In the genomic region with DNA sequence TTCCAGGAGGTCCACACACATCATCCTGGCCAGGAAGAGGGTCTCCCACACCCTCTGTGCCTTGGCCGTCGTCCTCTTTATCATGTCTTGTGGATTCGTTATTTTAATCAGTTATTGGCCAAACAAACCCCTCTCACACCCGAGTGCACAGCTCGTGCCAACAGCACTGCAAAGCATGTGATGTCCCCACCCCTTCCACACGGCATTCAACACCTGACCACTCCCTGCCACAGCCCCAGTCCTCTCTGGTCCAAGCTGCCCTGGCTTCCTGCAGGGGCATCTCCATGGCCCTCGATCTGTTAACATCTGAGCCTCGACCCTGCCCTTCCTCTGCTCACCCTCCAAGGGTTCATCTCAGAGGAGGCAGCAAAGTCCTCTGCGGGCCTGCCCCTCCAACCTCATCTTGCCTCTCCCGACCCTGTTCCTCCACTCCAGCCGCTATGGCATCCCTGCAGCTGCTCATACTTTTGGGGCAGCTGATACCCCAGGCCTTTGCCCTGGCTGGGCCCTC, we compare ENCODE assay signal across 17 cellular contexts. TPM values are rescaled to one million over a fixed set of nuclear protein-coding genes. Genes with fewer than 3 reads are reported as not detected.
DNase-seq lines count a peak whose midpoint lies in the region; ATAC-seq and TF ChIP-seq lines count a peak whose summit lies in the region.
"Had no signal": no experiment of that assay in that cellular context is flagged by ENCODE, and none has a peak within 500 bp of the region (broad histone marks: within the 10 kb centered on the region; RNA-seq: fewer than 3 reads in every experiment).

No MANE protein-coding gene starts in this region.

- no peak for TF ChIP-seq POLR2A in suprapubic skin (IDR thresholded peaks at IDR 0.05)

- H3K4me3 ChIP-seq in coronary artery (no peak overlapping the region), suprapubic skin (no peak overlapping the region)
- H3K4me3 ChIP-seq: ascending aorta, prostate gland had no signal

- ATAC-seq in HG03521 (IDR thresholded peaks at IDR 0.05; ENCODE audit: unreplicated experiment): no peak

- TF ChIP-seq CTCF in HFFc6 (IDR thresholded peaks at IDR 0.05) (no peak), coronary artery (IDR thresholded peaks at IDR 0.05) (no peak), suprapubic skin (IDR thresholded peaks at IDR 0.05) (no peak)

- CTCF ChIA-PET in activated naive CD4-positive, alpha-beta T cell treated with anti-CD3 and anti-CD28 coated beads, Interleukin-2, amount 10 ng/mL, durations not matched to agents 7 days and 5 days (lab: Charles Lee): no interaction called here

- H3K9me3 Mint-ChIP-seq in activated naive CD4-positive, alpha-beta T cell treated with anti-CD3 and anti-CD28 coated beads, Interleukin-2, amount 10 ng/mL, durations not matched to agents 7 days and 5 days: no peaks in the 10 kb centered on the region
- H3K9me3 Mint-ChIP-seq in HFFc6: no peaks in the 10 kb centered on the region
- H3K9me3 Mint-ChIP-seq: activated T-cell treated with anti-CD3 and anti-CD28 coated beads, Interleukin-2, amount 50 U/mL, for 24 hours had no signal

- WGBS in suprapubic skin: 87% methylated on average over 11 of the region's 11 CpGs

- H3K36me3 Mint-ChIP-seq in activated naive CD4-positive, alpha-beta T cell treated with anti-CD3 and anti-CD28 coated beads, Interleukin-2, amount 10 ng/mL, durations not matched to agents 7 days and 5 days: no peaks in the 10 kb centered on the region
- H3K36me3 Mint-ChIP-seq in HFFc6 (ENCODE audit: low read depth): peaks cover 46% of the 10 kb centered on the region
- H3K36me3 Mint-ChIP-seq: CD14-positive monocyte had no signal

- peak; percentile 18 for DNase-seq in activated naive CD4-positive, alpha-beta T cell treated with anti-CD3 and anti-CD28 coated beads, Interleukin-2, amount 10 ng/mL, durations not matched to agents 7 days and 5 days
- DNase-seq in activated naive CD4-positive, alpha-beta T cell (lab: John Stamatoyannopoulos, UW): no peak
- no peak for DNase-seq in HFFc6
- peak; percentile 50 for DNase-seq in coronary artery (ENCODE audit: low spot score)
- peak; percentile 46 to 54 for DNase-seq in suprapubic skin (ENCODE audit: low spot score in 2 of 2)
- no peak for DNase-seq in amygdala (lab: John Stamatoyannopoulos, UW)
- DNase-seq: activated naive CD4-positive, alpha-beta T cell treated with anti-CD3 and anti-CD28 coated beads, Interleukin-2, amount 50 U/mL, for 16 hours; activated T-cell treated with anti-CD3 and anti-CD28 coated beads, Interleukin-2, amount 50 U/mL, for 24 hours; central memory CD4-positive, alpha-beta T cell; NCI-H1105; NCI-H1930 had no signal

- no peak overlapping the region for H3K4me3 Mint-ChIP-seq in activated naive CD4-positive, alpha-beta T cell treated with anti-CD3 and anti-CD28 coated beads, Interleukin-2, amount 10 ng/mL, durations not matched to agents 7 days and 5 days
- no peak overlapping the region for H3K4me3 Mint-ChIP-seq in HFFc6
- H3K4me3 Mint-ChIP-seq: activated T-cell treated with anti-CD3 and anti-CD28 coated beads, Interleukin-2, amount 50 U/mL, for 24 hours had no signal

- H3K4me1 Mint-ChIP-seq in activated naive CD4-positive, alpha-beta T cell treated with anti-CD3 and anti-CD28 coated beads, Interleukin-2, amount 10 ng/mL, durations not matched to agents 7 days and 5 days: peaks cover 30% of the 10 kb centered on the region
- peaks cover 75% of the 10 kb centered on the region for H3K4me1 Mint-ChIP-seq in HFFc6 (ENCODE audit: low read depth)

- no peak overlapping the region for H3K27ac Mint-ChIP-seq in activated naive CD4-positive, alpha-beta T cell treated with anti-CD3 and anti-CD28 coated beads, Interleukin-2, amount 10 ng/mL, durations not matched to agents 7 days and 5 days
- peak overlapping the region; percentile 85 for H3K27ac Mint-ChIP-seq in HFFc6
- H3K27ac Mint-ChIP-seq: activated T-cell treated with anti-CD3 and anti-CD28 coated beads, Interleukin-2, amount 50 U/mL, for 24 hours; CD14-positive monocyte had no signal

- H3K27me3 Mint-ChIP-seq in activated naive CD4-positive, alpha-beta T cell treated with anti-CD3 and anti-CD28 coated beads, Interleukin-2, amount 10 ng/mL, durations not matched to agents 7 days and 5 days: peaks cover 52% of the 10 kb centered on the region
- H3K27me3 Mint-ChIP-seq in HFFc6 (ENCODE audit: insufficient read depth): no peaks in the 10 kb centered on the region; the same call in 1 of the 2 replicates
- H3K27me3 Mint-ChIP-seq: activated T-cell treated with anti-CD3 and anti-CD28 coated beads, Interleukin-2, amount 50 U/mL, for 24 hours had no signal

- H3K36me3 ChIP-seq in suprapubic skin: no peaks in the 10 kb centered on the region
- H3K36me3 ChIP-seq: ascending aorta, prostate gland had no signal

- no peaks in the 10 kb centered on the region for H3K9me3 ChIP-seq in suprapubic skin
- H3K9me3 ChIP-seq: ascending aorta, prostate gland had no signal

- no peak overlapping the region for H3K27ac ChIP-seq in coronary artery
- H3K27ac ChIP-seq in suprapubic skin: no peak overlapping the region
- H3K27ac ChIP-seq: ascending aorta, prostate gland, VCaP had no signal

- no peaks in the 10 kb centered on the region for H3K27me3 ChIP-seq in suprapubic skin
- H3K27me3 ChIP-seq: ascending aorta had no signal

- no peak for TF ChIP-seq EP300 in suprapubic skin (IDR thresholded peaks at IDR 0.05)

- H3K4me1 ChIP-seq in suprapubic skin: peaks cover 3% of the 10 kb centered on the region
- H3K4me1 ChIP-seq: prostate gland had no signal

RNA-seq across cellular contexts. Expression of gene MYEOV, which starts 14.0 kb away (rescaled TPM):
- total RNA-seq in HFFc6 (2021; fragmentation: NEBNext Ultra II Directional; extraction: Animal tissue kit (Norgen Biotek cat#: 25700)): 10 to 100 TPM; 55.5 to 93.3 (median 79.9) TPM
- total RNA-seq in suprapubic skin: 10 to 100 TPM in 3 of 4 donors, 1 to 10 TPM in 1; 9.9 to 25.6 (median 15.8) TPM
- total RNA-seq: ascending aorta, ureter had no signal

Comparison
In these comparisons a context has a peak if more than half of its experiments do, and no peak if none do; other contexts are left out.
1. DNase-seq: peak in activated naive CD4-positive, alpha-beta T cell treated with anti-CD3 and anti-CD28 coated beads, Interleukin-2, amount 10 ng/mL, durations not matched to agents 7 days and 5 days (single experiment), coronary artery (single experiment) and suprapubic skin (2 of 2); none in activated naive CD4-positive, alpha-beta T cell (0 of 4), HFFc6 (single experiment) and amygdala (0 of 56).